ENCODE assay signal across 2 cellular contexts in the genomic region with DNA sequence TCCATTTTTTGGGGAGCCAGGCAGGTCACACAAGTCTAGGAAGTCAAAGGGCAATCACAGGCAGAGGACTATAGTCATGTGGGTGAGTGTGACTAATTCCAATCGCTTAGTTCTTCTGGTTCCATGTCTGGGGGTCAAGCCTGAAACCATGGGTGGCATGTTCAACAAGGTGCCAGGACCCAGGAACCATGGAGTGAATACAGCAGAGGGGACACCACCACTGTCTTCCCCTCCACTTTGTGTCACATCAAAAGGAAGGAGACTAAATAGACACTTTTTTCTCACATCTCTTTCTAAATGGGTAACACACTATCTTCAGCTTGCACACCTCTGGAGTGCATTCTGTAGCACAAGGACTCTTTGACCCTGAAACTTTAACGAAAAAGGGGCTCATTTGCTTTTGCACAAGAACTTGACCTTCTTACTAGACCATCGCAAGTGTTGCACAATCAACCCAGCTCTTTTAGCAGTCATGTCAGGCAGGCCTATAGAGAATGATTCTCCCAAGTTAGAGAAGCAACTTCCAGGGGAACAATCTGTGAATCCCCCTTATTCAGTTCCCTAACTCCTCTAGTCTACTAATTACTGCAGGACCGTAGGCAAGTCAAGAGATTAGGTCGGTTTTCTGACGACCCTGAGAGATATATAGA.
A peak's percentile ranks its signal among the peaks of the same experiment; 100 is the strongest.
TF ChIP-seq lines count a peak whose summit lies in the region.

No MANE protein-coding gene starts in this region.

TF ChIP-seq in IMR-90, 13 proteins besides CTCF, POLR2A, EP300 and RAD21:
- no peak for TF ChIP-seq NFE2L2 (IDR thresholded peaks at IDR 0.05; ENCODE audit: low read depth, low read length)
- TF ChIP-seq CHD1 (IDR thresholded peaks at IDR 0.05; ENCODE audit: low read depth, low read length), result no peak
- TF ChIP-seq CEBPB (IDR thresholded peaks at IDR 0.05; ENCODE audit: low read depth, low read length), result peak; percentile 65
- TF ChIP-seq, protein P1, sequence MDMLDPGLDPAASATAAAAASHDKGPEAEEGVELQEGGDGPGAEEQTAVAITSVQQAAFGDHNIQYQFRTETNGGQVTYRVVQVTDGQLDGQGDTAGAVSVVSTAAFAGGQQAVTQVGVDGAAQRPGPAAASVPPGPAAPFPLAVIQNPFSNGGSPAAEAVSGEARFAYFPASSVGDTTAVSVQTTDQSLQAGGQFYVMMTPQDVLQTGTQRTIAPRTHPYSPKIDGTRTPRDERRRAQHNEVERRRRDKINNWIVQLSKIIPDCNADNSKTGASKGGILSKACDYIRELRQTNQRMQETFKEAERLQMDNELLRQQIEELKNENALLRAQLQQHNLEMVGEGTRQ (IDR thresholded peaks at IDR 0.05; ENCODE audit: low read depth, low read length), result no peak
- TF ChIP-seq MAZ (IDR thresholded peaks at IDR 0.05; ENCODE audit: borderline replicate concordance, low read depth, low read length), result no peak

TF ChIP-seq in H1, 55 proteins besides CTCF, POLR2A, EP300 and RAD21:
- TF ChIP-seq EZH2 (IDR thresholded peaks at IDR 0.05; ENCODE audit: low read depth, low read length, severe bottlenecking) (no peak), TAF7 (optimal IDR thresholded peaks at IDR 0.05; ENCODE audit: borderline replicate concordance, low read depth, low read length) (no peak), CEBPB (IDR thresholded peaks at IDR 0.05; ENCODE audit: low read depth, low read length) (peak; percentile 33; the same call in 1 of the 2 replicates)
